Comparison of ENCODE assay signal across 9 cellular contexts in the genomic region with DNA sequence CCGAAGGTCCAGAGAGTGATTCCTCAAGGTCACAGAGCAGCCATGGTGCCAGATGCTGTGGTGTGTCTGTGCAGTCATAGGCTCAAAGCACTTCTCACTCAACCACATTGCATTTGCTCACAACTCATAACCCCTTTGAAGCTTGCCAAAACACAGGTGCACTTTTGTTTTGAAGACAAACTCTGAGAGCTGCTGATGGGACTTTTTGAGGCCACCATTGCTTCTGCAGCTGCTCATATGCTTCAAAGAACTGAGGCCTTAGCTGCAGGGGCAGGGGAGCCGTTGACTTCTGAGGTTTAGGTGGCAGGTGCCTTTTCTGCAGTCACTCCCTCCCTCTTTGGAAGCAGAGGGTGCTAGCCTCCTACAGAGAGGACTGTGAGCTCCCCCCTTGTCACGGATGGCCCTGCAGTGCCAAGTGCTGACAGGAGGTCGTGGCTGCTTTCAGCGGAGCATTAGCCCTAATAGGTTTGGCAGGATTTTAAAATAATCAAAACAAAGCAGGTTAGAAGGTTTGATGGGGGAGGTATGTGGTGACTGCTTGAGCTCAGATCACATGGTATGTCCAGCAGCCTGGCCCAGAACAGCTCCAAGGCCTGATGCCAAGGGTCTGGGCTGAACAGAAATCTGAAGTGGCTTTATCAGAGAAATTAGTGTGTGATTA.
DNase-seq lines count a peak whose midpoint lies in the region; ATAC-seq and TF ChIP-seq lines count a peak whose summit lies in the region.
"Had no signal": no experiment of that assay in that cellular context is flagged by ENCODE, and none has a peak within 500 bp of the region (broad histone marks: within the 10 kb centered on the region; RNA-seq: fewer than 3 reads in every experiment).

No MANE protein-coding gene starts in this region.

- TF ChIP-seq CTCF in OCI-LY1 (IDR thresholded peaks at IDR 0.05; ENCODE audit: low read length) (peak; percentile 32; the same call in 1 of the 2 replicates), endodermal cell (conservative IDR thresholded peaks at IDR 0.05) (no peak)

- H3K36me3 Mint-ChIP-seq in activated naive CD4-positive, alpha-beta T cell treated with anti-CD3 and anti-CD28 coated beads, Interleukin-2, amount 10 ng/mL, durations not matched to agents 7 days and 5 days, result peaks cover 11% of the 10 kb centered on the region
- no peaks in the 10 kb centered on the region for H3K36me3 Mint-ChIP-seq in endodermal cell (ENCODE audit: low read depth)

- peak overlapping the region; percentile 98 for H3K27ac Mint-ChIP-seq in activated naive CD4-positive, alpha-beta T cell treated with anti-CD3 and anti-CD28 coated beads, Interleukin-2, amount 10 ng/mL, durations not matched to agents 7 days and 5 days
- no peak overlapping the region for H3K27ac Mint-ChIP-seq in endodermal cell

- peak overlapping the region; percentile 12 for H3K4me3 Mint-ChIP-seq in activated naive CD4-positive, alpha-beta T cell treated with anti-CD3 and anti-CD28 coated beads, Interleukin-2, amount 10 ng/mL, durations not matched to agents 7 days and 5 days
- H3K4me3 Mint-ChIP-seq in endodermal cell, result no peak overlapping the region

- no peaks in the 10 kb centered on the region for H4K20me1 ChIP-seq in OCI-LY1 (ENCODE audit: insufficient read depth, low read length)

- H3K9me2 ChIP-seq in OCI-LY1 (ENCODE audit: low read depth, low read length), result no peaks in the 10 kb centered on the region

- H3K79me2 ChIP-seq in OCI-LY1 (ENCODE audit: insufficient read depth, low read length), result peaks cover 3% of the 10 kb centered on the region; the same call in 1 of the 2 replicates

- WGBS in endodermal cell (ENCODE audit: insufficient coverage in 1 of 2, insufficient read length in 1 of 2), 2 experiments, result 85 to 94% methylated on average over 2 to 5 of the region's 5 CpGs

- peak overlapping the region; percentile 66 for H3K9ac ChIP-seq in OCI-LY1 (ENCODE audit: low read length)
- no peak overlapping the region for H3K9ac ChIP-seq in endodermal cell (ENCODE audit: extremely low read depth, low read length, poor library complexity, severe bottlenecking)

- peaks cover 37% of the 10 kb centered on the region for H3K36me3 ChIP-seq in OCI-LY1 (ENCODE audit: insufficient read depth, low read length)
- H3K36me3 ChIP-seq in endodermal cell (ENCODE audit: control insufficient read depth, insufficient read depth, low read length), result no peaks in the 10 kb centered on the region

- H3K27ac ChIP-seq in OCI-LY1 (ENCODE audit: low read depth, low read length, poor library complexity, severe bottlenecking) (peak overlapping the region; percentile 99), endodermal cell (ENCODE audit: low read depth, low read length) (no peak overlapping the region)

- peak; percentile 54 for ATAC-seq in GM21619 (IDR thresholded peaks at IDR 0.05; ENCODE audit: unreplicated experiment)

- H3K4me1 ChIP-seq in OCI-LY1 (ENCODE audit: insufficient read depth, low read length, severe bottlenecking), result peaks cover 82% of the 10 kb centered on the region
- peaks cover 9% of the 10 kb centered on the region for H3K4me1 ChIP-seq in endodermal cell (ENCODE audit: control insufficient read depth, insufficient read depth, low read length)

- DNase-seq in activated naive CD4-positive, alpha-beta T cell treated with anti-CD3 and anti-CD28 coated beads, Interleukin-2, amount 10 ng/mL, durations not matched to agents 7 days and 5 days, result peak; percentile 81
- DNase-seq in stimulated activated CD4-positive, alpha-beta T cell treated with anti-CD3 and anti-CD28 coated beads, Interleukin-4, amount 100 ng/mL, for 24 hours, result peak; percentile 35
- DNase-seq in amniotic stem cell (lab: John Stamatoyannopoulos, UW), result no peak
- no peak for DNase-seq in HCEC 1CT
- DNase-seq in endodermal cell, result no peak
- no peak for DNase-seq in middle frontal gyrus (ENCODE audit: extremely low spot score, low spot score)
- DNase-seq: NCI-H69 had no signal

- peaks cover 9% of the 10 kb centered on the region for H3K9me3 Mint-ChIP-seq in activated naive CD4-positive, alpha-beta T cell treated with anti-CD3 and anti-CD28 coated beads, Interleukin-2, amount 10 ng/mL, durations not matched to agents 7 days and 5 days
- H3K9me3 Mint-ChIP-seq in endodermal cell, result peaks cover 3% of the 10 kb centered on the region

- H3K4me1 Mint-ChIP-seq in activated naive CD4-positive, alpha-beta T cell treated with anti-CD3 and anti-CD28 coated beads, Interleukin-2, amount 10 ng/mL, durations not matched to agents 7 days and 5 days, result peaks cover 36% of the 10 kb centered on the region
- H3K4me1 Mint-ChIP-seq in endodermal cell, result peaks cover 36% of the 10 kb centered on the region

- H2AFZ ChIP-seq in OCI-LY1 (ENCODE audit: low read length), result no peak overlapping the region

- H3K4me3 ChIP-seq in OCI-LY1 (ENCODE audit: low read depth, low read length, poor library complexity, severe bottlenecking), result peak overlapping the region; percentile 63
- no peak overlapping the region for H3K4me3 ChIP-seq in endodermal cell (ENCODE audit: low read length)

- H3K9me3 ChIP-seq in OCI-LY1 (ENCODE audit: low read length) (no peaks in the 10 kb centered on the region), endodermal cell (ENCODE audit: control insufficient read depth, low read length) (no peaks in the 10 kb centered on the region)

- peak overlapping the region; percentile 65 for H3K4me2 ChIP-seq in OCI-LY1 (ENCODE audit: low read length)

- 0 out of 2 replicates have a peak, but pooled peaks cover 4% of the 10 kb centered on the region for H3F3A ChIP-seq in OCI-LY1 (ENCODE audit: insufficient read depth, low read length)

- no peaks in the 10 kb centered on the region for H3K27me3 Mint-ChIP-seq in activated naive CD4-positive, alpha-beta T cell treated with anti-CD3 and anti-CD28 coated beads, Interleukin-2, amount 10 ng/mL, durations not matched to agents 7 days and 5 days
- H3K27me3 Mint-ChIP-seq in endodermal cell (ENCODE audit: insufficient read depth), result peaks cover 43% of the 10 kb centered on the region

- CTCF ChIA-PET in activated naive CD4-positive, alpha-beta T cell treated with anti-CD3 and anti-CD28 coated beads, Interleukin-2, amount 10 ng/mL, durations not matched to agents 7 days and 5 days (lab: Charles Lee), result interaction anchor here (1.0 to 1.8 kb wide), 5 partner anchors 15 to 231 kb away, joined by 4 to 8 read pairs (median 5); a partner anchor contains a TSS

- H3K27me3 ChIP-seq in OCI-LY1 (ENCODE audit: insufficient read depth, low read length) (no peaks in the 10 kb centered on the region), endodermal cell (ENCODE audit: control insufficient read depth, insufficient read depth, low read length, poor library complexity, severe bottlenecking) (peaks cover 44% of the 10 kb centered on the region)

Comparison
In these comparisons a context has a peak if more than half of its experiments do, and no peak if none do; other contexts are left out.
1. DNase-seq: peak in activated naive CD4-positive, alpha-beta T cell treated with anti-CD3 and anti-CD28 coated beads, Interleukin-2, amount 10 ng/mL, durations not matched to agents 7 days and 5 days (single experiment) and stimulated activated CD4-positive, alpha-beta T cell treated with anti-CD3 and anti-CD28 coated beads, Interleukin-4, amount 100 ng/mL, for 24 hours (single experiment); none in amniotic stem cell (single experiment), HCEC 1CT (single experiment), endodermal cell (single experiment) and middle frontal gyrus (single experiment).